1 cellular context compared by ENCODE assay signal in genomic region chr19:34359140-34359953, GRCh38.
TF ChIP-seq lines count a peak whose summit lies in the region.

No MANE protein-coding gene starts in this region.

TF ChIP-seq in HepG2, 621 proteins besides CTCF, POLR2A, EP300 and RAD21 (continued from another document and continues in another):
- TF ChIP-seq CSRNP1 (CRISPR knock-in tag; IDR thresholded peaks at IDR 0.05) (peak; percentile 90), ZKSCAN5 (CRISPR knock-in tag; IDR thresholded peaks at IDR 0.05) (peak; percentile 92), ZSCAN5A (CRISPR knock-in tag; IDR thresholded peaks at IDR 0.05; ENCODE audit: borderline replicate concordance) (peak; percentile 14; the same call in 1 of the 2 replicates), ARNT2 (CRISPR knock-in tag; IDR thresholded peaks at IDR 0.05; ENCODE audit: low read depth) (peak; percentile 98; the same call in 1 of the 2 replicates), SIX4 (CRISPR knock-in tag; IDR thresholded peaks at IDR 0.05) (no peak), NCOR1 (IDR thresholded peaks at IDR 0.05; ENCODE audit: borderline replicate concordance, low read length) (no peak), EZH2 (conservative IDR thresholded peaks at IDR 0.05; ENCODE audit: low read depth, low read length) (no peak), PHF20 (CRISPR knock-in tag; IDR thresholded peaks at IDR 0.05) (peak; percentile 69; the same call in 1 of the 2 replicates), REL (CRISPR knock-in tag; conservative IDR thresholded peaks at IDR 0.05) (peak; percentile 66; the same call in 1 of the 2 replicates), GTF2F1 (IDR thresholded peaks at IDR 0.05; ENCODE audit: low read length) (no peak), KDM5A (IDR thresholded peaks at IDR 0.05; ENCODE audit: borderline replicate concordance, low read length) (no peak), HNF4A (CRISPR knock-in tag; IDR thresholded peaks at IDR 0.05) (no peak), KDM4B (CRISPR knock-in tag; IDR thresholded peaks at IDR 0.05) (no peak), ZNF772 (CRISPR knock-in tag; IDR thresholded peaks at IDR 0.05) (peak; percentile 91), ZNF557 (CRISPR knock-in tag; IDR thresholded peaks at IDR 0.05) (no peak), TEAD3 (CRISPR knock-in tag; optimal IDR thresholded peaks at IDR 0.05; ENCODE audit: borderline replicate concordance) (peak; percentile 43), ZNF280D (CRISPR knock-in tag; IDR thresholded peaks at IDR 0.05) (no peak; the same call in 1 of the 2 replicates), HNRNPL (IDR thresholded peaks at IDR 0.05; ENCODE audit: low read depth, low read length) (peak; percentile 64; the same call in 1 of the 2 replicates), ISL2 (CRISPR knock-in tag; IDR thresholded peaks at IDR 0.05) (peak; percentile 34; the same call in 1 of the 2 replicates), CHCHD3 (CRISPR knock-in tag; IDR thresholded peaks at IDR 0.05) (no peak), HOMEZ (CRISPR knock-in tag; IDR thresholded peaks at IDR 0.05; ENCODE audit: low read depth) (peak; percentile 35; the same call in 1 of the 2 replicates), RXRA (CRISPR knock-in tag; IDR thresholded peaks at IDR 0.05) (peak; percentile 68), NR2F6 (IDR thresholded peaks at IDR 0.05) (no peak), NR2F6 (CRISPR knock-in tag; IDR thresholded peaks at IDR 0.05) (peak; percentile 65; the same call in 1 of the 2 replicates), AHDC1 (CRISPR knock-in tag; IDR thresholded peaks at IDR 0.05; ENCODE audit: borderline replicate concordance) (no peak; the same call in 1 of the 2 replicates), E2F2 (CRISPR knock-in tag; IDR thresholded peaks at IDR 0.05; ENCODE audit: borderline replicate concordance) (0 out of 2 replicates have a peak, but pooled peaks have one; percentile 18), ZNF616 (CRISPR knock-in tag; IDR thresholded peaks at IDR 0.05; ENCODE audit: low read depth) (peak; percentile 50; the same call in 1 of the 2 replicates), ZSCAN9 (CRISPR knock-in tag; IDR thresholded peaks at IDR 0.05; ENCODE audit: borderline replicate concordance) (peak; percentile 39; the same call in 1 of the 2 replicates), ZNF331 (CRISPR knock-in tag; IDR thresholded peaks at IDR 0.05) (peak; percentile 71), GPN1 (CRISPR knock-in tag; IDR thresholded peaks at IDR 0.05; ENCODE audit: borderline replicate concordance) (no peak), ZNF597 (CRISPR knock-in tag; IDR thresholded peaks at IDR 0.05) (no peak), REST (IDR thresholded peaks at IDR 0.05; ENCODE audit: borderline replicate concordance in 1 of 2, low read depth in 1 of 2, low read length in 2 of 2) (0 out of 4 replicates have a peak, but pooled peaks of 1 of the 2 experiments have one; percentile 8), ZNF839 (CRISPR knock-in tag; IDR thresholded peaks at IDR 0.05; ENCODE audit: borderline replicate concordance) (no peak), ZNF607 (CRISPR knock-in tag; IDR thresholded peaks at IDR 0.05; ENCODE audit: borderline replicate concordance) (peak; percentile 59; the same call in 1 of the 2 replicates), ZNF792 (CRISPR knock-in tag; IDR thresholded peaks at IDR 0.05) (peak; percentile 7), ZMAT5 (CRISPR knock-in tag; IDR thresholded peaks at IDR 0.05; ENCODE audit: borderline replicate concordance, low read depth) (no peak), ZNF629 (CRISPR knock-in tag; conservative IDR thresholded peaks at IDR 0.05) (0 out of 2 replicates have a peak, but pooled peaks have one; percentile 18), IKZF4 (CRISPR knock-in tag; IDR thresholded peaks at IDR 0.05; ENCODE audit: borderline replicate concordance, low read depth, not compliant biosample characterization) (no peak), ARID2 (CRISPR knock-in tag; IDR thresholded peaks at IDR 0.05; ENCODE audit: borderline replicate concordance) (peak; percentile 85), ZNF446 (CRISPR knock-in tag; IDR thresholded peaks at IDR 0.05) (no peak; the same call in 1 of the 2 replicates), SUZ12 (IDR thresholded peaks at IDR 0.05; ENCODE audit: low read depth, low read length) (no peak), DNMT3B (CRISPR knock-in tag; conservative IDR thresholded peaks at IDR 0.05) (no peak), ZNF570 (CRISPR knock-in tag; IDR thresholded peaks at IDR 0.05; ENCODE audit: borderline replicate concordance) (no peak)
